ENCODE assay signal across 3 cellular contexts in genomic region chr14:71648725-71649124, GRCh38.
TF ChIP-seq lines count a peak whose summit lies in the region.

No MANE protein-coding gene starts in this region.

TF ChIP-seq in GM23338, 12 proteins besides CTCF, POLR2A, EP300 and RAD21 (continued from another document):
- TF ChIP-seq, protein P1, sequence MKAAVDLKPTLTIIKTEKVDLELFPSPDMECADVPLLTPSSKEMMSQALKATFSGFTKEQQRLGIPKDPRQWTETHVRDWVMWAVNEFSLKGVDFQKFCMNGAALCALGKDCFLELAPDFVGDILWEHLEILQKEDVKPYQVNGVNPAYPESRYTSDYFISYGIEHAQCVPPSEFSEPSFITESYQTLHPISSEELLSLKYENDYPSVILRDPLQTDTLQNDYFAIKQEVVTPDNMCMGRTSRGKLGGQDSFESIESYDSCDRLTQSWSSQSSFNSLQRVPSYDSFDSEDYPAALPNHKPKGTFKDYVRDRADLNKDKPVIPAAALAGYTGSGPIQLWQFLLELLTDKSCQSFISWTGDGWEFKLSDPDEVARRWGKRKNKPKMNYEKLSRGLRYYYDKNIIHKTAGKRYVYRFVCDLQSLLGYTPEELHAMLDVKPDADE (IDR thresholded peaks at IDR 0.05): no peak
- TF ChIP-seq, protein P2, sequence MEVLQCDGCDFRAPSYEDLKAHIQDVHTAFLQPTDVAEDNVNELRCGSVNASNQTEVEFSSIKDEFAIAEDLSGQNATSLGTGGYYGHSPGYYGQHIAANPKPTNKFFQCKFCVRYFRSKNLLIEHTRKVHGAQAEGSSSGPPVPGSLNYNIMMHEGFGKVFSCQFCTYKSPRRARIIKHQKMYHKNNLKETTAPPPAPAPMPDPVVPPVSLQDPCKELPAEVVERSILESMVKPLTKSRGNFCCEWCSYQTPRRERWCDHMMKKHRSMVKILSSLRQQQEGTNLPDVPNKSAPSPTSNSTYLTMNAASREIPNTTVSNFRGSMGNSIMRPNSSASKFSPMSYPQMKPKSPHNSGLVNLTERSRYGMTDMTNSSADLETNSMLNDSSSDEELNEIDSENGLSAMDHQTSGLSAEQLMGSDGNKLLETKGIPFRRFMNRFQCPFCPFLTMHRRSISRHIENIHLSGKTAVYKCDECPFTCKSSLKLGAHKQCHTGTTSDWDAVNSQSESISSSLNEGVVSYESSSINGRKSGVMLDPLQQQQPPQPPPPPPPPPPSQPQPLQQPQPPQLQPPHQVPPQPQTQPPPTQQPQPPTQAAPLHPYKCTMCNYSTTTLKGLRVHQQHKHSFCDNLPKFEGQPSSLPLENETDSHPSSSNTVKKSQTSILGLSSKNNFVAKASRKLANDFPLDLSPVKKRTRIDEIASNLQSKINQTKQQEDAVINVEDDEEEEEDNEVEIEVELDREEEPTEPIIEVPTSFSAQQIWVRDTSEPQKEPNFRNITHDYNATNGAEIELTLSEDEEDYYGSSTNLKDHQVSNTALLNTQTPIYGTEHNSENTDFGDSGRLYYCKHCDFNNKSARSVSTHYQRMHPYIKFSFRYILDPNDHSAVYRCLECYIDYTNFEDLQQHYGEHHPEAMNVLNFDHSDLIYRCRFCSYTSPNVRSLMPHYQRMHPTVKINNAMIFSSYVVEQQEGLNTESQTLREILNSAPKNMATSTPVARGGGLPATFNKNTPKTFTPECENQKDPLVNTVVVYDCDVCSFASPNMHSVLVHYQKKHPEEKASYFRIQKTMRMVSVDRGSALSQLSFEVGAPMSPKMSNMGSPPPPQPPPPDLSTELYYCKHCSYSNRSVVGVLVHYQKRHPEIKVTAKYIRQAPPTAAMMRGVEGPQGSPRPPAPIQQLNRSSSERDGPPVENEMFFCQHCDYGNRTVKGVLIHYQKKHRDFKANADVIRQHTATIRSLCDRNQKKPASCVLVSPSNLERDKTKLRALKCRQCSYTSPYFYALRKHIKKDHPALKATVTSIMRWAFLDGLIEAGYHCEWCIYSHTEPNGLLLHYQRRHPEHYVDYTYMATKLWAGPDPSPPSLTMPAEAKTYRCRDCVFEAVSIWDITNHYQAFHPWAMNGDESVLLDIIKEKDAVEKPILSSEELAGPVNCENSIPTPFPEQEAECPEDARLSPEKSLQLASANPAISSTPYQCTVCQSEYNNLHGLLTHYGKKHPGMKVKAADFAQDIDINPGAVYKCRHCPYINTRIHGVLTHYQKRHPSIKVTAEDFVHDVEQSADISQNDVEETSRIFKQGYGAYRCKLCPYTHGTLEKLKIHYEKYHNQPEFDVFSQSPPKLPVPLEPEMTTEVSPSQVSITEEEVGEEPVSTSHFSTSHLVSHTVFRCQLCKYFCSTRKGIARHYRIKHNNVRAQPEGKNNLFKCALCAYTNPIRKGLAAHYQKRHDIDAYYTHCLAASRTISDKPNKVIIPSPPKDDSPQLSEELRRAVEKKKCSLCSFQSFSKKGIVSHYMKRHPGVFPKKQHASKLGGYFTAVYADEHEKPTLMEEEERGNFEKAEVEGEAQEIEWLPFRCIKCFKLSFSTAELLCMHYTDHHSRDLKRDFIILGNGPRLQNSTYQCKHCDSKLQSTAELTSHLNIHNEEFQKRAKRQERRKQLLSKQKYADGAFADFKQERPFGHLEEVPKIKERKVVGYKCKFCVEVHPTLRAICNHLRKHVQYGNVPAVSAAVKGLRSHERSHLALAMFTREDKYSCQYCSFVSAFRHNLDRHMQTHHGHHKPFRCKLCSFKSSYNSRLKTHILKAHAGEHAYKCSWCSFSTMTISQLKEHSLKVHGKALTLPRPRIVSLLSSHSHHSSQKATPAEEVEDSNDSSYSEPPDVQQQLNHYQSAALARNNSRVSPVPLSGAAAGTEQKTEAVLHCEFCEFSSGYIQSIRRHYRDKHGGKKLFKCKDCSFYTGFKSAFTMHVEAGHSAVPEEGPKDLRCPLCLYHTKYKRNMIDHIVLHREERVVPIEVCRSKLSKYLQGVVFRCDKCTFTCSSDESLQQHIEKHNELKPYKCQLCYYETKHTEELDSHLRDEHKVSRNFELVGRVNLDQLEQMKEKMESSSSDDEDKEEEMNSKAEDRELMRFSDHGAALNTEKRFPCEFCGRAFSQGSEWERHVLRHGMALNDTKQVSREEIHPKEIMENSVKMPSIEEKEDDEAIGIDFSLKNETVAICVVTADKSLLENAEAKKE (CRISPR knock-in tag; IDR thresholded peaks at IDR 0.05): no peak
- no peak for TF ChIP-seq STAT1 (IDR thresholded peaks at IDR 0.05; ENCODE audit: unreplicated experiment)

TF ChIP-seq in WTC11, 78 proteins besides CTCF, POLR2A, EP300 and RAD21 (continued from another document):
- TF ChIP-seq HMGXB4 (CRISPR knock-in tag; IDR thresholded peaks at IDR 0.05): no peak
- TF ChIP-seq FOXP4 (CRISPR knock-in tag; IDR thresholded peaks at IDR 0.05): no peak
- TF ChIP-seq ZNF396 (CRISPR knock-in tag; IDR thresholded peaks at IDR 0.05; ENCODE audit: borderline replicate concordance): no peak
- no peak for TF ChIP-seq RELA (CRISPR knock-in tag; IDR thresholded peaks at IDR 0.05; ENCODE audit: borderline replicate concordance)

TF ChIP-seq in SK-N-SH treated with all-trans-retinoic acid at 6 μM for 48 hours, 23 proteins besides CTCF, POLR2A, EP300 and RAD21 (continued from another document):
- TF ChIP-seq CSRNP3 (CRISPR knock-in tag; IDR thresholded peaks at IDR 0.05): no peak
- TF ChIP-seq ZFP3 (CRISPR knock-in tag; IDR thresholded peaks at IDR 0.05): no peak
- TF ChIP-seq TSHZ2 (CRISPR knock-in tag; IDR thresholded peaks at IDR 0.05): no peak
- no peak for TF ChIP-seq PATZ1 (CRISPR knock-in tag; IDR thresholded peaks at IDR 0.05; ENCODE audit: borderline replicate concordance)
- TF ChIP-seq SNAI2 (CRISPR knock-in tag; IDR thresholded peaks at IDR 0.05): no peak
- TF ChIP-seq ZNF565 (CRISPR knock-in tag; conservative IDR thresholded peaks at IDR 0.05; ENCODE audit: low read depth): no peak
- no peak for TF ChIP-seq ESRRG (CRISPR knock-in tag; IDR thresholded peaks at IDR 0.05)
- TF ChIP-seq OSR1 (CRISPR knock-in tag; IDR thresholded peaks at IDR 0.05): no peak
- TF ChIP-seq ZNF70 (CRISPR knock-in tag; IDR thresholded peaks at IDR 0.05): no peak
- TF ChIP-seq TOX (CRISPR knock-in tag; IDR thresholded peaks at IDR 0.05; ENCODE audit: borderline replicate concordance): no peak
- TF ChIP-seq, protein P3, sequence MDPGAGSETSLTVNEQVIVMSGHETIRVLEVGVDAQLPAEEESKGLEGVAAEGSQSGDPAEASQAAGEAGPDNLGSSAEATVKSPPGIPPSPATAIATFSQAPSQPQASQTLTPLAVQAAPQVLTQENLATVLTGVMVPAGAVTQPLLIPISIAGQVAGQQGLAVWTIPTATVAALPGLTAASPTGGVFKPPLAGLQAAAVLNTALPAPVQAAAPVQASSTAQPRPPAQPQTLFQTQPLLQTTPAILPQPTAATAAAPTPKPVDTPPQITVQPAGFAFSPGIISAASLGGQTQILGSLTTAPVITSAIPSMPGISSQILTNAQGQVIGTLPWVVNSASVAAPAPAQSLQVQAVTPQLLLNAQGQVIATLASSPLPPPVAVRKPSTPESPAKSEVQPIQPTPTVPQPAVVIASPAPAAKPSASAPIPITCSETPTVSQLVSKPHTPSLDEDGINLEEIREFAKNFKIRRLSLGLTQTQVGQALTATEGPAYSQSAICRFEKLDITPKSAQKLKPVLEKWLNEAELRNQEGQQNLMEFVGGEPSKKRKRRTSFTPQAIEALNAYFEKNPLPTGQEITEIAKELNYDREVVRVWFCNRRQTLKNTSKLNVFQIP (CRISPR knock-in tag; IDR thresholded peaks at IDR 0.05; ENCODE audit: borderline replicate concordance, low read depth): no peak
- no peak for TF ChIP-seq BACH2 (CRISPR knock-in tag; IDR thresholded peaks at IDR 0.05; ENCODE audit: borderline replicate concordance)
TF ChIP-seq in SK-N-SH treated with all-trans-retinoic acid at 6 μM for 48 hours: peak in this region for 0.
